2 cellular contexts compared by ENCODE assay signal in genomic region chr1:6248798-6249731, GRCh38.
TF ChIP-seq lines count a peak whose summit lies in the region.

No MANE protein-coding gene starts in this region.

TF ChIP-seq in A549, 52 proteins besides CTCF, POLR2A, EP300 and RAD21:
- TF ChIP-seq KDM1A (IDR thresholded peaks at IDR 0.05; ENCODE audit: low read depth) (no peak), ZC3H11A (IDR thresholded peaks at IDR 0.05) (no peak), CHD4 (IDR thresholded peaks at IDR 0.05; ENCODE audit: borderline replicate concordance) (no peak), ZNF302 (CRISPR knock-in tag; IDR thresholded peaks at IDR 0.05) (no peak), HEYL (CRISPR knock-in tag; IDR thresholded peaks at IDR 0.05) (no peak), EHMT2 (IDR thresholded peaks at IDR 0.05; ENCODE audit: low read depth) (no peak), MYC (IDR thresholded peaks at IDR 0.05; ENCODE audit: borderline replicate concordance, low read length) (no peak), NPAS2 (CRISPR knock-in tag; IDR thresholded peaks at IDR 0.05; ENCODE audit: borderline replicate concordance) (no peak), FOSL2 (IDR thresholded peaks at IDR 0.05) (no peak), FOSL2 (CRISPR knock-in tag; IDR thresholded peaks at IDR 0.05) (no peak), ATOH8 (CRISPR knock-in tag; IDR thresholded peaks at IDR 0.05; ENCODE audit: low read depth) (no peak), NFE2L2 (conservative IDR thresholded peaks at IDR 0.05; ENCODE audit: low read length) (no peak), SMC3 (IDR thresholded peaks at IDR 0.05) (no peak), JUNB (IDR thresholded peaks at IDR 0.05) (no peak), EHF (CRISPR knock-in tag; IDR thresholded peaks at IDR 0.05) (no peak)
- TF ChIP-seq, protein P1, sequence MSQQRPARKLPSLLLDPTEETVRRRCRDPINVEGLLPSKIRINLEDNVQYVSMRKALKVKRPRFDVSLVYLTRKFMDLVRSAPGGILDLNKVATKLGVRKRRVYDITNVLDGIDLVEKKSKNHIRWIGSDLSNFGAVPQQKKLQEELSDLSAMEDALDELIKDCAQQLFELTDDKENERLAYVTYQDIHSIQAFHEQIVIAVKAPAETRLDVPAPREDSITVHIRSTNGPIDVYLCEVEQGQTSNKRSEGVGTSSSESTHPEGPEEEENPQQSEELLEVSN (IDR thresholded peaks at IDR 0.05; ENCODE audit: borderline replicate concordance, low read depth): no peak
- TF ChIP-seq, protein P2, sequence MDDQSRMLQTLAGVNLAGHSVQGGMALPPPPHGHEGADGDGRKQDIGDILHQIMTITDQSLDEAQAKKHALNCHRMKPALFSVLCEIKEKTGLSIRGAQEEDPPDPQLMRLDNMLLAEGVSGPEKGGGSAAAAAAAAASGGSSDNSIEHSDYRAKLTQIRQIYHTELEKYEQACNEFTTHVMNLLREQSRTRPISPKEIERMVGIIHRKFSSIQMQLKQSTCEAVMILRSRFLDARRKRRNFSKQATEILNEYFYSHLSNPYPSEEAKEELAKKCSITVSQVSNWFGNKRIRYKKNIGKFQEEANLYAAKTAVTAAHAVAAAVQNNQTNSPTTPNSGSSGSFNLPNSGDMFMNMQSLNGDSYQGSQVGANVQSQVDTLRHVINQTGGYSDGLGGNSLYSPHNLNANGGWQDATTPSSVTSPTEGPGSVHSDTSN (IDR thresholded peaks at IDR 0.05): no peak
- TF ChIP-seq, protein P3, sequence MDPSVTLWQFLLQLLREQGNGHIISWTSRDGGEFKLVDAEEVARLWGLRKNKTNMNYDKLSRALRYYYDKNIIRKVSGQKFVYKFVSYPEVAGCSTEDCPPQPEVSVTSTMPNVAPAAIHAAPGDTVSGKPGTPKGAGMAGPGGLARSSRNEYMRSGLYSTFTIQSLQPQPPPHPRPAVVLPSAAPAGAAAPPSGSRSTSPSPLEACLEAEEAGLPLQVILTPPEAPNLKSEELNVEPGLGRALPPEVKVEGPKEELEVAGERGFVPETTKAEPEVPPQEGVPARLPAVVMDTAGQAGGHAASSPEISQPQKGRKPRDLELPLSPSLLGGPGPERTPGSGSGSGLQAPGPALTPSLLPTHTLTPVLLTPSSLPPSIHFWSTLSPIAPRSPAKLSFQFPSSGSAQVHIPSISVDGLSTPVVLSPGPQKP (IDR thresholded peaks at IDR 0.05; ENCODE audit: low read depth, low read length): no peak
TF ChIP-seq in A549: peak in this region for 0.

TF ChIP-seq in GM23338, 12 proteins besides CTCF, POLR2A, EP300 and RAD21:
- TF ChIP-seq JUNB (IDR thresholded peaks at IDR 0.05; ENCODE audit: unreplicated experiment) (no peak), CREB1 (CRISPR knock-in tag; IDR thresholded peaks at IDR 0.05; ENCODE audit: low read depth) (no peak), ZNF331 (CRISPR knock-in tag; IDR thresholded peaks at IDR 0.05; ENCODE audit: low read depth) (no peak), NANOG (IDR thresholded peaks at IDR 0.05; ENCODE audit: borderline replicate concordance) (no peak), STAT1 (IDR thresholded peaks at IDR 0.05; ENCODE audit: unreplicated experiment) (no peak), EZH2phosphoT487 (IDR thresholded peaks at IDR 0.05; ENCODE audit: unreplicated experiment) (no peak)
- TF ChIP-seq, protein P4, sequence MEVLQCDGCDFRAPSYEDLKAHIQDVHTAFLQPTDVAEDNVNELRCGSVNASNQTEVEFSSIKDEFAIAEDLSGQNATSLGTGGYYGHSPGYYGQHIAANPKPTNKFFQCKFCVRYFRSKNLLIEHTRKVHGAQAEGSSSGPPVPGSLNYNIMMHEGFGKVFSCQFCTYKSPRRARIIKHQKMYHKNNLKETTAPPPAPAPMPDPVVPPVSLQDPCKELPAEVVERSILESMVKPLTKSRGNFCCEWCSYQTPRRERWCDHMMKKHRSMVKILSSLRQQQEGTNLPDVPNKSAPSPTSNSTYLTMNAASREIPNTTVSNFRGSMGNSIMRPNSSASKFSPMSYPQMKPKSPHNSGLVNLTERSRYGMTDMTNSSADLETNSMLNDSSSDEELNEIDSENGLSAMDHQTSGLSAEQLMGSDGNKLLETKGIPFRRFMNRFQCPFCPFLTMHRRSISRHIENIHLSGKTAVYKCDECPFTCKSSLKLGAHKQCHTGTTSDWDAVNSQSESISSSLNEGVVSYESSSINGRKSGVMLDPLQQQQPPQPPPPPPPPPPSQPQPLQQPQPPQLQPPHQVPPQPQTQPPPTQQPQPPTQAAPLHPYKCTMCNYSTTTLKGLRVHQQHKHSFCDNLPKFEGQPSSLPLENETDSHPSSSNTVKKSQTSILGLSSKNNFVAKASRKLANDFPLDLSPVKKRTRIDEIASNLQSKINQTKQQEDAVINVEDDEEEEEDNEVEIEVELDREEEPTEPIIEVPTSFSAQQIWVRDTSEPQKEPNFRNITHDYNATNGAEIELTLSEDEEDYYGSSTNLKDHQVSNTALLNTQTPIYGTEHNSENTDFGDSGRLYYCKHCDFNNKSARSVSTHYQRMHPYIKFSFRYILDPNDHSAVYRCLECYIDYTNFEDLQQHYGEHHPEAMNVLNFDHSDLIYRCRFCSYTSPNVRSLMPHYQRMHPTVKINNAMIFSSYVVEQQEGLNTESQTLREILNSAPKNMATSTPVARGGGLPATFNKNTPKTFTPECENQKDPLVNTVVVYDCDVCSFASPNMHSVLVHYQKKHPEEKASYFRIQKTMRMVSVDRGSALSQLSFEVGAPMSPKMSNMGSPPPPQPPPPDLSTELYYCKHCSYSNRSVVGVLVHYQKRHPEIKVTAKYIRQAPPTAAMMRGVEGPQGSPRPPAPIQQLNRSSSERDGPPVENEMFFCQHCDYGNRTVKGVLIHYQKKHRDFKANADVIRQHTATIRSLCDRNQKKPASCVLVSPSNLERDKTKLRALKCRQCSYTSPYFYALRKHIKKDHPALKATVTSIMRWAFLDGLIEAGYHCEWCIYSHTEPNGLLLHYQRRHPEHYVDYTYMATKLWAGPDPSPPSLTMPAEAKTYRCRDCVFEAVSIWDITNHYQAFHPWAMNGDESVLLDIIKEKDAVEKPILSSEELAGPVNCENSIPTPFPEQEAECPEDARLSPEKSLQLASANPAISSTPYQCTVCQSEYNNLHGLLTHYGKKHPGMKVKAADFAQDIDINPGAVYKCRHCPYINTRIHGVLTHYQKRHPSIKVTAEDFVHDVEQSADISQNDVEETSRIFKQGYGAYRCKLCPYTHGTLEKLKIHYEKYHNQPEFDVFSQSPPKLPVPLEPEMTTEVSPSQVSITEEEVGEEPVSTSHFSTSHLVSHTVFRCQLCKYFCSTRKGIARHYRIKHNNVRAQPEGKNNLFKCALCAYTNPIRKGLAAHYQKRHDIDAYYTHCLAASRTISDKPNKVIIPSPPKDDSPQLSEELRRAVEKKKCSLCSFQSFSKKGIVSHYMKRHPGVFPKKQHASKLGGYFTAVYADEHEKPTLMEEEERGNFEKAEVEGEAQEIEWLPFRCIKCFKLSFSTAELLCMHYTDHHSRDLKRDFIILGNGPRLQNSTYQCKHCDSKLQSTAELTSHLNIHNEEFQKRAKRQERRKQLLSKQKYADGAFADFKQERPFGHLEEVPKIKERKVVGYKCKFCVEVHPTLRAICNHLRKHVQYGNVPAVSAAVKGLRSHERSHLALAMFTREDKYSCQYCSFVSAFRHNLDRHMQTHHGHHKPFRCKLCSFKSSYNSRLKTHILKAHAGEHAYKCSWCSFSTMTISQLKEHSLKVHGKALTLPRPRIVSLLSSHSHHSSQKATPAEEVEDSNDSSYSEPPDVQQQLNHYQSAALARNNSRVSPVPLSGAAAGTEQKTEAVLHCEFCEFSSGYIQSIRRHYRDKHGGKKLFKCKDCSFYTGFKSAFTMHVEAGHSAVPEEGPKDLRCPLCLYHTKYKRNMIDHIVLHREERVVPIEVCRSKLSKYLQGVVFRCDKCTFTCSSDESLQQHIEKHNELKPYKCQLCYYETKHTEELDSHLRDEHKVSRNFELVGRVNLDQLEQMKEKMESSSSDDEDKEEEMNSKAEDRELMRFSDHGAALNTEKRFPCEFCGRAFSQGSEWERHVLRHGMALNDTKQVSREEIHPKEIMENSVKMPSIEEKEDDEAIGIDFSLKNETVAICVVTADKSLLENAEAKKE (CRISPR knock-in tag; IDR thresholded peaks at IDR 0.05): no peak
- TF ChIP-seq, protein P5, sequence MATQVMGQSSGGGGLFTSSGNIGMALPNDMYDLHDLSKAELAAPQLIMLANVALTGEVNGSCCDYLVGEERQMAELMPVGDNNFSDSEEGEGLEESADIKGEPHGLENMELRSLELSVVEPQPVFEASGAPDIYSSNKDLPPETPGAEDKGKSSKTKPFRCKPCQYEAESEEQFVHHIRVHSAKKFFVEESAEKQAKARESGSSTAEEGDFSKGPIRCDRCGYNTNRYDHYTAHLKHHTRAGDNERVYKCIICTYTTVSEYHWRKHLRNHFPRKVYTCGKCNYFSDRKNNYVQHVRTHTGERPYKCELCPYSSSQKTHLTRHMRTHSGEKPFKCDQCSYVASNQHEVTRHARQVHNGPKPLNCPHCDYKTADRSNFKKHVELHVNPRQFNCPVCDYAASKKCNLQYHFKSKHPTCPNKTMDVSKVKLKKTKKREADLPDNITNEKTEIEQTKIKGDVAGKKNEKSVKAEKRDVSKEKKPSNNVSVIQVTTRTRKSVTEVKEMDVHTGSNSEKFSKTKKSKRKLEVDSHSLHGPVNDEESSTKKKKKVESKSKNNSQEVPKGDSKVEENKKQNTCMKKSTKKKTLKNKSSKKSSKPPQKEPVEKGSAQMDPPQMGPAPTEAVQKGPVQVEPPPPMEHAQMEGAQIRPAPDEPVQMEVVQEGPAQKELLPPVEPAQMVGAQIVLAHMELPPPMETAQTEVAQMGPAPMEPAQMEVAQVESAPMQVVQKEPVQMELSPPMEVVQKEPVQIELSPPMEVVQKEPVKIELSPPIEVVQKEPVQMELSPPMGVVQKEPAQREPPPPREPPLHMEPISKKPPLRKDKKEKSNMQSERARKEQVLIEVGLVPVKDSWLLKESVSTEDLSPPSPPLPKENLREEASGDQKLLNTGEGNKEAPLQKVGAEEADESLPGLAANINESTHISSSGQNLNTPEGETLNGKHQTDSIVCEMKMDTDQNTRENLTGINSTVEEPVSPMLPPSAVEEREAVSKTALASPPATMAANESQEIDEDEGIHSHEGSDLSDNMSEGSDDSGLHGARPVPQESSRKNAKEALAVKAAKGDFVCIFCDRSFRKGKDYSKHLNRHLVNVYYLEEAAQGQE (IDR thresholded peaks at IDR 0.05; ENCODE audit: unreplicated experiment): no peak
